9 cellular contexts compared by ENCODE assay signal in the genomic region with DNA sequence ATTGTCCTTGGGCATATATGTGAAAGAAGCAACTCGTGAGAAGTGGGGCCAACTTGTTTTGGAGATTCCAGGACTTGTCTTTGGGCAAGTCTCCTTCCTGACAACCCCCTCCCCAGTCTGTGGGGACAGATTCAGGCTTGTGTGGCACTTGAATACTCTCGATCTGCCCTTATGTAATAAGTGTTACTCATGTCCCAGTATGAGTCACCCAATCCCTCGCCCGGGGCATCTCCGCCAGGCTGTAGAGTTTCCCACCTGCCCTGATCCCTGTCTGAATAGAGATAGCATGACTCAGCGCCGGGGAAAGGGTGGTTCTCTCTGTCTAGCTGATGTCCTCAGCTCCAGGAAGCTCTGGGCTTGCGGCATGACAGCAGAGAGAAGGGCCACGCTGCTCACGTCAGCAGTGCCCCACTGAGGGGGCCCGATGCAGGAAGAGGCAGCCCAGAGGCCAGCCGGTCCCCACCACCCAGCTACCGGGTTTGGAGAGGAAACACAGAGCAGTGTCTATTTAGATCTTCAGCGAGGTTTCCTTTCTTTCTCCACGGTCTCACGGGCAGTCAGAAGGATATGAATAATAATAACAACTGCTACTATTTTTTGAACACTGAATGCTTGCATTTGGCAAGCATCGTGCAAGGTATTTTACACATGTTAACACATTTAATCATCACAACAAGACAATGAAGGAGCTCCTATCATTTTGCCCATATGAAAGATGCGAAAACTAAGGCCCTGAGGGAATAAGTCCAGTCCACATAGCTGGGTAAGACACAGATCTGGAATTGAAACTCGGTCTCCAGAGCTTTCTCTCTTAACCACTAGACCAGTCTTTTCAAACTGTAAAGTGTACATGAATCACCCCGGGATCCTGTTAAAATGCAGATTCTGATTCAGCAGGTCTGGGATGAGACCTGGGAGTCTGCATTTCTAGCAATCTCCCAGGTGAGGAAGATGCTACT.
DNase-seq lines count a peak whose midpoint lies in the region; TF ChIP-seq lines count a peak whose summit lies in the region.
"Had no signal": no experiment of that assay in that cellular context is flagged by ENCODE, and none has a peak within 500 bp of the region (broad histone marks: within the 10 kb centered on the region; RNA-seq: fewer than 3 reads in every experiment).

No MANE protein-coding gene starts in this region.

- no peak overlapping the region for H3K56ac ChIP-seq in H9 (ENCODE audit: insufficient read length, low read depth, low read length)

- H3K36me3 Mint-ChIP-seq in Caco-2 (ENCODE audit: insufficient read depth, unreplicated experiment): no peaks in the 10 kb centered on the region
- no peaks in the 10 kb centered on the region for H3K36me3 Mint-ChIP-seq in H9 (ENCODE audit: insufficient read depth in 1 of 3, low read depth in 3 of 3)

- H3K4me3 Mint-ChIP-seq in Caco-2 (ENCODE audit: unreplicated experiment): peak overlapping the region; percentile 59
- H3K4me3 Mint-ChIP-seq in H9: no peak overlapping the region

- no peak overlapping the region for H4K91ac ChIP-seq in H9 (ENCODE audit: insufficient read length, low read depth, low read length)

- H3K79me2 ChIP-seq in H9 (ENCODE audit: insufficient read depth, low read length): no peaks in the 10 kb centered on the region

- H2AK5ac ChIP-seq in H9 (ENCODE audit: insufficient read length, low read length): no peak overlapping the region

- H2BK5ac ChIP-seq in H9 (ENCODE audit: insufficient read length, low read length): no peak overlapping the region

- H3K4ac ChIP-seq in H9 (ENCODE audit: low read depth, low read length): no peak overlapping the region

- H3K36me3 ChIP-seq in Caco-2 (ENCODE audit: control insufficient read depth, insufficient read depth, low read length): no peaks in the 10 kb centered on the region; the same call in none of the 2 replicates
- H3K36me3 ChIP-seq: tibial nerve had no signal

- no peak overlapping the region for H2BK15ac ChIP-seq in H9 (ENCODE audit: low read depth, low read length)

- no peak overlapping the region for H4K8ac ChIP-seq in H9 (replicated peaks; ENCODE audit: insufficient read length, low read depth, low read length)

- peaks cover 27% of the 10 kb centered on the region for H3K4me1 Mint-ChIP-seq in Caco-2 (ENCODE audit: low read depth, unreplicated experiment)
- H3K4me1 Mint-ChIP-seq in H9: peaks cover 18 to 27% of the 10 kb centered on the region in 2 experiments; a peak in 3 of 4 replicates

- H3K27me3 Mint-ChIP-seq in Caco-2 (ENCODE audit: insufficient read depth, unreplicated experiment): no peaks in the 10 kb centered on the region
- no peaks in the 10 kb centered on the region; the same call in 1 of the 2 replicates for H3K27me3 Mint-ChIP-seq in H9 (ENCODE audit: low read depth)

- H2BK120ac ChIP-seq in H9 (ENCODE audit: low read depth, low read length, poor library complexity, severe bottlenecking): no peak overlapping the region

- H3K27ac Mint-ChIP-seq in Caco-2 (ENCODE audit: unreplicated experiment): peak overlapping the region; percentile 91
- H3K27ac Mint-ChIP-seq in H9: peak overlapping the region in 1 of 3 experiments; percentile 79; a peak in 2 of 7 replicates

- POLR2A ChIA-PET in Caco-2 (lab: Charles Lee): no interaction called here

- H4K20me1 ChIP-seq in H9 (ENCODE audit: control insufficient read depth, insufficient read depth, insufficient read length): no peaks in the 10 kb centered on the region

- H3K4me2 ChIP-seq in H9 (ENCODE audit: insufficient read depth, insufficient read length, low read length): no peak overlapping the region

- no peak overlapping the region for H4K5ac ChIP-seq in H9 (ENCODE audit: insufficient read length, low read depth, low read length)

- no peaks in the 10 kb centered on the region for H3K23me2 ChIP-seq in H9 (ENCODE audit: insufficient read length, low read depth, low read length, poor library complexity, severe bottlenecking)

- H3K9me3 ChIP-seq in Caco-2 (no peaks in the 10 kb centered on the region), H9 (ENCODE audit: control insufficient read depth, low read depth, low read length) (no peaks in the 10 kb centered on the region)
- H3K9me3 ChIP-seq: tibial nerve had no signal

- H2BK20ac ChIP-seq in H9 (ENCODE audit: low read depth, low read length, poor library complexity, severe bottlenecking): no peak overlapping the region

- no peak overlapping the region for H3T11ph ChIP-seq in H9 (ENCODE audit: low read length)

- DNase-seq in Caco-2 (peak; percentile 87 to 93), H9 (peak; percentile 84), NCI-H460 (ENCODE audit: extremely low read depth, low read depth) (peak; percentile 94), activated T-cell treated with anti-CD3 and anti-CD28 coated beads for 24 hours (ENCODE audit: low read depth) (peak; percentile 31), fibroblast of pulmonary artery (ENCODE audit: low read depth) (peak; percentile 65), renal cortical epithelial cell (ENCODE audit: low read depth) (peak; percentile 95), hippocampal formation (lab: John Stamatoyannopoulos, UW) (no peak), globus pallidus (ENCODE audit: low spot score) (no peak)

- peak overlapping the region; percentile 10 for H2AFZ ChIP-seq in H9 (ENCODE audit: low read length)

- TSS peak; percentile 65 for BruUV-seq in Caco-2 (replicated peaks; lab: Mats Ljungman, UMichigan)

- H3K9me3 Mint-ChIP-seq in Caco-2 (ENCODE audit: unreplicated experiment) (peaks cover 1% of the 10 kb centered on the region), H9 (peaks cover 0 to 3% of the 10 kb centered on the region in 2 experiments; a peak in 2 of 5 replicates)

- intact Hi-C loops in Caco-2 (cut with micrococcal nuclease; ENCODE audit: unreplicated experiment): no loop called here

- H3K14ac ChIP-seq in H9 (ENCODE audit: insufficient read depth, low read length): no peak overlapping the region

- H3K4me1 ChIP-seq in Caco-2 (peaks cover 17% of the 10 kb centered on the region), H9 (ENCODE audit: insufficient read depth, low read length) (no peaks in the 10 kb centered on the region)
- H3K4me1 ChIP-seq: tibial nerve had no signal

- H3K27ac ChIP-seq in H9 (ENCODE audit: insufficient read length, low read depth, low read length): no peak overlapping the region
- H3K27ac ChIP-seq: tibial nerve had no signal

- no peak overlapping the region for H3K4me3 ChIP-seq in Caco-2 (ENCODE audit: low read depth, low read length)
- H3K4me3 ChIP-seq in fibroblast of pulmonary artery (replicated peaks; ENCODE audit: low read depth, low read length): no peak overlapping the region
- H3K4me3 ChIP-seq: tibial nerve had no signal

- no peak for TF ChIP-seq CTCF in Caco-2 (IDR thresholded peaks at IDR 0.05; ENCODE audit: insufficient read depth in 1 of 2, low read depth in 1 of 2, low read length in 1 of 2, severe bottlenecking in 1 of 2, unreplicated experiment in 1 of 2)
- TF ChIP-seq CTCF in H9 (conservative IDR thresholded peaks at IDR 0.05): no peak
- TF ChIP-seq CTCF in fibroblast of pulmonary artery (IDR thresholded peaks at IDR 0.05; ENCODE audit: low read length, missing control alignments): no peak

- H3K23ac ChIP-seq in H9 (ENCODE audit: insufficient read length, low read depth, low read length): no peak overlapping the region

- no peak overlapping the region for H2BK12ac ChIP-seq in H9 (ENCODE audit: insufficient read length, low read depth, low read length)

- H3K18ac ChIP-seq in H9 (ENCODE audit: insufficient read length, low read depth, low read length): no peak overlapping the region

- WGBS in H9 (ENCODE audit: extremely low coverage, insufficient read length, low lambda C conversion rate): no CpG with 5 or more reads among the region's 20 CpGs

- H3K9ac ChIP-seq in H9 (ENCODE audit: extremely low read depth, insufficient read length, low read length): no peak overlapping the region

- CTCF ChIA-PET in Caco-2 (lab: Charles Lee): interaction anchor here (0.9 kb wide), 1 partner anchor 21 kb away, joined by 7 read pairs; no protein-coding TSS in a partner anchor

- no peaks in the 10 kb centered on the region for H3K79me1 ChIP-seq in H9 (ENCODE audit: insufficient read depth, low read depth, low read length, poor library complexity, severe bottlenecking)

- H3K27me3 ChIP-seq in Caco-2 (replicated peaks; ENCODE audit: control insufficient read depth, insufficient read depth, low read length) (no peaks in the 10 kb centered on the region), H9 (ENCODE audit: insufficient read depth, low read length) (no peaks in the 10 kb centered on the region)
- H3K27me3 ChIP-seq: tibial nerve had no signal

Comparison
In these comparisons a context has a peak if more than half of its experiments do, and no peak if none do; other contexts are left out.
1. DNase-seq: peak in Caco-2 (2 of 2), H9 (single experiment), NCI-H460 (single experiment), activated T-cell treated with anti-CD3 and anti-CD28 coated beads for 24 hours (single experiment), fibroblast of pulmonary artery (single experiment) and renal cortical epithelial cell (single experiment); none in hippocampal formation (0 of 2) and globus pallidus (single experiment).